Comparison of ENCODE assay signal across 8 cellular contexts in the genomic region with DNA sequence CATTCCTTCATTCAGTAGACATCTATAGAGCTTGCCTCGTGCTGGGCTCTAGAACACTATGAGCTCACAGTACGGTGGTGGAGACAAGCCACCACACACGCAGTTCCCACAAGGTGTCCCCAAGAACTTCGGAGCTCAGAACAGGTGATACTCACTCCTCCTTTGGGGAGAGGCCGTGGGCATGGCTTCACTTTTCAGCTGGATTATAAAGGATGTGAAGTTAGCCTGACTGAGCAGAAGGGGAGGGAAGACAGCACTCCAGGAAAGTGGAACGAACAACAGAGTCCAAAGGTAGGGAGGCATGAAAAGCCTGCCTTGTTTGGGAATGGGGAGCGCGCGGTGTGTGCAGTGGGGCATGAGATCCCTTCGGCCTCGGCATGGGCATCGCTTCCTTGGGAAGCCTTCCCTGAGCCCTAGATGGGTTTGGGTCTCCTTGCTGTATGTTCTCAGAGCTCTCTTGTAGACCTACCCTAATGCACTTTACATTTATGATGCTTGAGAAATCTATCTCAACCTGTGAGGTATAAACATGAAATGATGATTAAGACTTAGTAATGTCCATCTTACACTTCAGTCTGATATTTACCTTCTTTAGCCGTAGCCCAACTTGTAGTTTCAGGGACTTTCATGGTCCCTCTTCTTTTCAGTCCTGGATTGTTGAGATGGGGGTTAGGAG. TPM values are rescaled to one million over a fixed set of nuclear protein-coding genes. Genes with fewer than 3 reads are reported as not detected.
DNase-seq lines count a peak whose midpoint lies in the region; ATAC-seq, FAIRE-seq and TF ChIP-seq lines count a peak whose summit lies in the region.

No MANE protein-coding gene starts in this region.

- intact Hi-C loops in kidney (cut with DNase I): no loop called here

- H4K20me1 ChIP-seq in astrocyte (ENCODE audit: insufficient read depth, low read length): peaks cover 41% of the 10 kb centered on the region

- H3K4me2 ChIP-seq in astrocyte (ENCODE audit: low read length): peak overlapping the region; percentile 90

- peak overlapping the region; percentile 74 for H2AFZ ChIP-seq in astrocyte (ENCODE audit: low read depth, low read length)

- peaks cover 18% of the 10 kb centered on the region for H3K4me1 ChIP-seq in astrocyte (ENCODE audit: insufficient read depth, low read length)
- peaks cover 9 to 10% of the 10 kb centered on the region in 2 donors for H3K4me1 ChIP-seq in kidney (ENCODE audit: control insufficient read depth in 1 of 2, insufficient read depth in 1 of 2, low read depth in 1 of 2, low read length in 2 of 2)
- peaks cover 26% of the 10 kb centered on the region for H3K4me1 ChIP-seq in stomach smooth muscle (ENCODE audit: control insufficient read depth, insufficient read depth, low read length)

- H3K27me3 ChIP-seq in astrocyte (ENCODE audit: insufficient read depth, low read length) (no peaks in the 10 kb centered on the region), stomach smooth muscle (ENCODE audit: control insufficient read depth in 1 of 2, insufficient read depth in 2 of 2, low read length in 2 of 2) (no peaks in the 10 kb centered on the region)

- H3K27ac ChIP-seq in astrocyte (ENCODE audit: low read depth, low read length): peak overlapping the region; percentile 50
- H3K27ac ChIP-seq in kidney (ENCODE audit: low read depth in 2 of 2, low read length in 2 of 2): peak overlapping the region; percentile 82 to 96
- peak overlapping the region; percentile 91 for H3K27ac ChIP-seq in stomach smooth muscle (ENCODE audit: low read length)

- DNase-seq in GM12865 (ENCODE audit: low read depth): peak; percentile 73
- DNase-seq in astrocyte (ENCODE audit: low read depth): no peak
- DNase-seq in kidney: no peak
- no peak for DNase-seq in activated effector memory CD4-positive, alpha-beta T cell treated with anti-CD3 and anti-CD28 coated beads, Interleukin-2, amount 50 U/mL, for 16 hours
- no peak for DNase-seq in cerebellar cortex (ENCODE audit: low spot score)

- ATAC-seq in GM21528 (IDR thresholded peaks at IDR 0.05; ENCODE audit: low FRiP score, unreplicated experiment): peak; percentile 12

- H3K4me3 ChIP-seq in GM12865 (ENCODE audit: low read depth, low read length) (peak overlapping the region; percentile 91), astrocyte (ENCODE audit: insufficient read depth, low read depth, low read length) (peak overlapping the region; percentile 72), kidney (ENCODE audit: low read length in 2 of 2) (peak overlapping the region; percentile 92 to 93), stomach smooth muscle (ENCODE audit: low read length in 2 of 2) (peak overlapping the region; percentile 95 to 99)

- no peaks in the 10 kb centered on the region for H3K36me3 ChIP-seq in astrocyte (ENCODE audit: insufficient read depth, low read length)
- no peaks in the 10 kb centered on the region for H3K36me3 ChIP-seq in kidney (ENCODE audit: control insufficient read depth in 1 of 2, insufficient read depth in 2 of 2, low read length in 2 of 2)
- H3K36me3 ChIP-seq in stomach smooth muscle (ENCODE audit: control insufficient read depth in 2 of 2, insufficient read depth in 2 of 2, low read length in 2 of 2): peaks cover 0 to 2% of the 10 kb centered on the region in 2 donors

- H3K27ac Mint-ChIP-seq in IgD-negative memory B cell: peak overlapping the region; percentile 91 to 97 (median 95)
- H3K27ac Mint-ChIP-seq in astrocyte (ENCODE audit: unreplicated experiment): peak overlapping the region; percentile 98

- no peaks in the 10 kb centered on the region for H3K9me3 Mint-ChIP-seq in IgD-negative memory B cell
- no peaks in the 10 kb centered on the region for H3K9me3 Mint-ChIP-seq in astrocyte (ENCODE audit: unreplicated experiment)

- H3K27me3 Mint-ChIP-seq in IgD-negative memory B cell (no peaks in the 10 kb centered on the region), astrocyte (ENCODE audit: low read depth, unreplicated experiment) (no peaks in the 10 kb centered on the region)

- peaks cover 42% of the 10 kb centered on the region for H3K79me2 ChIP-seq in astrocyte (ENCODE audit: insufficient read depth, low read length)

- peaks cover 12 to 22% (median 13%) of the 10 kb centered on the region in 3 donors for H3K4me1 Mint-ChIP-seq in IgD-negative memory B cell
- H3K4me1 Mint-ChIP-seq in astrocyte (ENCODE audit: low read depth, unreplicated experiment): peaks cover 15% of the 10 kb centered on the region

- peak overlapping the region; percentile 89 to 100 (median 96) for H3K4me3 Mint-ChIP-seq in IgD-negative memory B cell
- peak overlapping the region; percentile 99 for H3K4me3 Mint-ChIP-seq in astrocyte (ENCODE audit: unreplicated experiment)

- H3K9ac ChIP-seq in astrocyte (ENCODE audit: low read length) (peak overlapping the region; percentile 99), kidney (ENCODE audit: low read length in 2 of 2) (peak overlapping the region; percentile 74 to 93), stomach smooth muscle (ENCODE audit: low read length in 2 of 2) (peak overlapping the region; percentile 93 to 95)

- H3K36me3 Mint-ChIP-seq in IgD-negative memory B cell: no peaks in the 10 kb centered on the region
- H3K36me3 Mint-ChIP-seq in astrocyte (ENCODE audit: low read depth, unreplicated experiment): peaks cover 5% of the 10 kb centered on the region

- H3K9me3 ChIP-seq in astrocyte (ENCODE audit: insufficient read depth, low read depth, low read length): no peaks in the 10 kb centered on the region
- no peaks in the 10 kb centered on the region for H3K9me3 ChIP-seq in kidney (ENCODE audit: control insufficient read depth in 1 of 2, low read length in 2 of 2)
- H3K9me3 ChIP-seq in stomach smooth muscle (ENCODE audit: control insufficient read depth in 2 of 2, low read length in 2 of 2): no peaks in the 10 kb centered on the region

- FAIRE-seq in astrocyte (lab: Jason Lieb, UNC): no peak
- no peak for FAIRE-seq in kidney (lab: Jason Lieb, UNC)

- TF ChIP-seq CTCF in GM12865 (IDR thresholded peaks at IDR 0.05; ENCODE audit: insufficient read depth, low read depth, low read length, missing control alignments) (no peak), astrocyte (IDR thresholded peaks at IDR 0.05; ENCODE audit: insufficient read depth, low read depth, low read length) (no peak), kidney (IDR thresholded peaks at IDR 0.05; ENCODE audit: borderline replicate concordance, extremely low read depth, insufficient read depth) (no peak)

RNA-seq across cellular contexts. Expression of a gene that starts 0.9 kb away (rescaled TPM):
- polyA plus RNA-seq in IgD-negative memory B cell: 47.8 TPM
- 106 and 119 TPM in 2 replicates for total RNA-seq in astrocyte
- 146 TPM for total RNA-seq in kidney
- polyA plus RNA-seq in kidney (ENCODE audit: insufficient read depth, low read depth, low replicate concordance): 33.4 TPM

RNA-seq across cellular contexts. Expression of a gene that starts 24.5 kb away (rescaled TPM):
- polyA plus RNA-seq in IgD-negative memory B cell (14.5 TPM), kidney (ENCODE audit: insufficient read depth, low read depth, low replicate concordance) (0.67 TPM)
- total RNA-seq in astrocyte (1.9 and 2.5 TPM in 2 replicates), kidney (3.4 TPM)

RNA-seq across cellular contexts. Expression of a gene that starts 35.9 kb away (rescaled TPM):
- polyA plus RNA-seq in IgD-negative memory B cell: 2.9 TPM
- total RNA-seq in astrocyte: 36.5 and 40.7 TPM in 2 replicates
- total RNA-seq in kidney: 23.8 TPM
- 34.0 TPM for polyA plus RNA-seq in kidney (ENCODE audit: insufficient read depth, low read depth, low replicate concordance)

RNA-seq across cellular contexts. Expression of a gene that starts 43.2 kb away (rescaled TPM):
- polyA plus RNA-seq in IgD-negative memory B cell (not detected), kidney (ENCODE audit: insufficient read depth, low read depth, low replicate concordance) (not detected)
- total RNA-seq in astrocyte (0.61 TPM in 1 of 2 replicates, not detected in the other), kidney (not detected)
